In the genomic region with DNA sequence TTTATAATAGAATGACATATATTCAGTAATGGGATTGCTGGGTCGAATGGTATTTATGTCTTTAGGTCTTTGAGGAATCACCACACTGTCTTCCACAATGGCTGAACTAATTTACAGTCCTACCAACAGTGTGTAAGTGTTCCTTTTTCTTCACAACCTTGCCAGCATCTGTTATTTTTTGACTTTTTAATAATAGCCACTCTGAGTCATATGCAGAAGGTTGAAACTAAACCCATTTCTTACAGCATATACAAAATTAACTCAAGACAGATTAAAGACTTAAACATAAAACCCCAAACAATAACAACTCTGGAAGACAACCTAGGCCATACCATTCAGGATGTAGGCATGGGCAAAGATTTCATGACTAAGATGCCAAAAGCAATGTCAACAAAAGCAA, we compare ENCODE assay signal across 9 cellular contexts.
"Had no signal": no experiment of that assay in that cellular context is flagged by ENCODE, and none has a peak within 500 bp of the region (broad histone marks: within the 10 kb centered on the region; RNA-seq: fewer than 3 reads in every experiment).

No MANE protein-coding gene starts in this region.

- H3K4me2 ChIP-seq: GM23338 had no signal

- H2AFZ ChIP-seq: GM23248, GM23338 had no signal

- H3K36me3 ChIP-seq: HAP-1 had no signal

- H3K9ac ChIP-seq: GM23248 had no signal

- ATAC-seq: GM23338, HCT116 had no signal

- H3K27ac ChIP-seq: GM23248 had no signal

- H3K4me3 ChIP-seq: GM23248, GM23338, HAP-1 had no signal

- H3K9me3 ChIP-seq: HAP-1 had no signal

- H3K4me1 ChIP-seq: HAP-1 had no signal

- DNase-seq: GM23248, GOT3, H7, H9, HCEC 1CT, HFFc6 had no signal
